19 cellular contexts compared by ENCODE assay signal in genomic region chr11:27231519-27231918, GRCh38.
"Had no signal": no experiment of that assay in that cellular context is flagged by ENCODE, and none has a peak within 500 bp of the region (broad histone marks: within the 10 kb centered on the region; RNA-seq: fewer than 3 reads in every experiment).

No MANE protein-coding gene starts in this region.

- H3K4me1 ChIP-seq: pancreas had no signal

- H3K27me3 ChIP-seq: pancreas, tibial nerve, vagina had no signal

- H3K4me3 ChIP-seq: esophagus squamous epithelium, pancreas, tibial nerve, vagina had no signal

- H3K27ac Mint-ChIP-seq: activated naive CD8-positive, alpha-beta T cell had no signal

- H3K36me3 Mint-ChIP-seq: activated naive CD8-positive, alpha-beta T cell; brain had no signal

- H3K9me3 ChIP-seq: esophagus squamous epithelium, pancreas, tibial nerve, vagina had no signal

- ATAC-seq: left ventricle myocardium superior, pancreas had no signal

- H3K36me3 ChIP-seq: esophagus squamous epithelium, pancreas, tibial nerve, vagina had no signal

- H3K27ac ChIP-seq: esophagus squamous epithelium, pancreas, tibial nerve, vagina had no signal

- DNase-seq: activated CD4-positive, alpha-beta T cell treated with anti-CD3 and anti-CD28 coated beads for 48 hours; activated gamma-delta T cell treated with Interleukin-2 at 50 U/mL for 16 hours; amygdala; cortex of kidney; effector CD4-positive, alpha-beta T cell; esophagus squamous epithelium; foreskin fibroblast; hippocampal formation; left ventricle myocardium superior; pancreas; retina; stimulated activated CD4-positive, alpha-beta T cell treated with anti-CD3 and anti-CD28 coated beads, Interleukin-4, amount 100 ng/mL, for 1 hour; stimulated activated naive CD4-positive, alpha-beta T cell; T-helper 1 cell; T1000 had no signal

- H3K4me3 Mint-ChIP-seq: activated naive CD8-positive, alpha-beta T cell; brain had no signal
